8 cellular contexts compared by ENCODE assay signal in the genomic region with DNA sequence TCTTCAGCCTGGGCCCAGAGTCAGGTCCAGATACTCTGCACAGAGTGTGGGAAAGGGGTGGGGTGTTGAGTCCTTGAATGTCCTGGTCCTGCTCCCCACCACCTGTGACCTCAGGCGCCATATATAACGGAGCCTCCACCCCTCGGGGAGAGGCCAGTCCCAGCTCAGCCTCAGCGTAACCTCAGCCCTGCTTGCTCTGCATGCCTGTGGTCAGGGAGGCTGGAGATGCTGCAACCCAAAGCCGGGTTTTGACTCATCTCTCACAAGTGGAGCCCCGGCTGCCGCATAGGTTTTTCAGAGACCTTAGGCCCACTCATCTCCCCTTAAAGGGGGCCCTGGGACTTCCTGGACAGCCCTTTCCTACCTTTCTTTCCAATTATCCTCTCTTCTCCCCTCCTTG. TPM values are rescaled to one million over a fixed set of nuclear protein-coding genes. Genes with fewer than 3 reads are reported as not detected.
DNase-seq lines count a peak whose midpoint lies in the region; ATAC-seq, FAIRE-seq and TF ChIP-seq lines count a peak whose summit lies in the region.

No MANE protein-coding gene starts in this region.

- DNase-seq in GM18507 (ENCODE audit: extremely low spot score, insufficient read length, low read depth) = peak; percentile 73
- DNase-seq in NOMO-1 treated with DMSO at 0.1 percent for 48 hours (lab: John Stamatoyannopoulos, UW; ENCODE audit: unreplicated experiment) = peak; percentile 69
- peak; percentile 55 for DNase-seq in activated gamma-delta T cell treated with anti-CD3 and anti-CD28 coated beads, Interleukin-2, amount 50 U/mL, for 16 hours (ENCODE audit: low read depth)
- peak in 1 of 3 donors; percentile 80 for DNase-seq in mucosa of descending colon
- DNase-seq in NCI-H748 (lab: John Stamatoyannopoulos, UW; ENCODE audit: unreplicated experiment) = no peak
- DNase-seq in DMS 273 treated with DMSO at 0.1 percent for 48 hours (lab: John Stamatoyannopoulos, UW) = no peak
- no peak for DNase-seq in left lobe of liver (ENCODE audit: low spot score)

- TF ChIP-seq CTCF in mucosa of descending colon (IDR thresholded peaks at IDR 0.05) = no peak

- peak; percentile 86 for FAIRE-seq in GM18507 (lab: Jason Lieb, UNC)

- intact Hi-C loops in mucosa of descending colon (cut with DNase I, micrococcal nuclease) = no loop called here

- peak; percentile 78 for ATAC-seq in HG02610 (IDR thresholded peaks at IDR 0.05; ENCODE audit: unreplicated experiment)
- peak; percentile 60 for ATAC-seq in mucosa of descending colon
- no peak for ATAC-seq in left lobe of liver

- peaks cover 30% of the 10 kb centered on the region for H3K4me1 ChIP-seq in mucosa of descending colon (ENCODE audit: low read depth)

- H3K36me3 ChIP-seq in mucosa of descending colon (ENCODE audit: low read depth) = no peaks in the 10 kb centered on the region

- H3K4me3 ChIP-seq in mucosa of descending colon = no peak overlapping the region

- no peaks in the 10 kb centered on the region for H3K9me3 ChIP-seq in mucosa of descending colon

RNA-seq across cellular contexts. Expression of a gene that starts 1.3 kb away (rescaled TPM):
- total RNA-seq in mucosa of descending colon = 10 to 100 TPM in 1 of 3 donors, 1 to 10 TPM in 2; 6.2 to 13.8 (median 7.3) TPM
- total RNA-seq in left lobe of liver = 8.6 TPM

RNA-seq across cellular contexts. Expression of a gene that starts 25.0 kb away (rescaled TPM):
- total RNA-seq in mucosa of descending colon (10 to 100 TPM; 23.4 to 44.4 (median 38.7) TPM), left lobe of liver (53.6 TPM)

RNA-seq across cellular contexts. Expression of a gene that starts 25.2 kb away (rescaled TPM):
- total RNA-seq in mucosa of descending colon (10 to 100 TPM; 26.1 to 52.9 (median 46.0) TPM), left lobe of liver (25.9 TPM)

RNA-seq across cellular contexts. Expression of a gene that starts 26.3 kb away (rescaled TPM):
- total RNA-seq in mucosa of descending colon = 10 to 100 TPM; 10.7 to 35.3 (median 16.9) TPM
- total RNA-seq in left lobe of liver = 2.5 TPM

Comparison
In these comparisons a context has a peak if more than half of its experiments do, and no peak if none do; other contexts are left out.
1. DNase-seq: peak in GM18507 (single experiment), NOMO-1 treated with DMSO at 0.1 percent for 48 hours (single experiment) and activated gamma-delta T cell treated with anti-CD3 and anti-CD28 coated beads, Interleukin-2, amount 50 U/mL, for 16 hours (single experiment); none in NCI-H748 (single experiment), DMS 273 treated with DMSO at 0.1 percent for 48 hours (single experiment) and left lobe of liver (single experiment).